ENCODE assay signal across 19 cellular contexts in genomic region chr10:50419756-50420155, GRCh38.
"Had no signal": no experiment of that assay in that cellular context is flagged by ENCODE, and none has a peak within 500 bp of the region (broad histone marks: within the 10 kb centered on the region; RNA-seq: fewer than 3 reads in every experiment).

No MANE protein-coding gene starts in this region.

- H3K4me3 ChIP-seq: body of pancreas, coronary artery, pancreas had no signal

- H3K4me3 Mint-ChIP-seq: activated CD4-positive, alpha-beta T cell treated with anti-CD3 and anti-CD28 coated beads, Interleukin-2, amount 10 ng/mL, durations not matched to agents 7 days and 5 days; activated naive CD4-positive, alpha-beta T cell treated with anti-CD3 and anti-CD28 coated beads, Interleukin-2, amount 10 ng/mL, durations not matched to agents 7 days and 5 days; central memory CD8-positive, alpha-beta T cell; stimulated activated effector memory CD8-positive, alpha-beta T cell treated with anti-CD3 and anti-CD28 coated beads, Interleukin-12 subunit alpha, Interleukin-12 subunit beta, amount 100 ng/mL, for 72 hours had no signal

- FAIRE-seq: keratinocyte, pancreas had no signal

- H3K27ac Mint-ChIP-seq: activated CD4-positive, alpha-beta T cell treated with anti-CD3 and anti-CD28 coated beads, Interleukin-2, amount 10 ng/mL, durations not matched to agents 7 days and 5 days; activated naive CD4-positive, alpha-beta T cell treated with anti-CD3 and anti-CD28 coated beads, Interleukin-2, amount 10 ng/mL, durations not matched to agents 7 days and 5 days; naive thymus-derived CD8-positive, alpha-beta T cell; stimulated activated effector memory CD8-positive, alpha-beta T cell treated with anti-CD3 and anti-CD28 coated beads, Interleukin-12 subunit alpha, Interleukin-12 subunit beta, amount 100 ng/mL, for 72 hours had no signal

- H3K27ac ChIP-seq: body of pancreas, coronary artery, foreskin keratinocyte, pancreas, tibial nerve had no signal

- H3K27me3 ChIP-seq: body of pancreas, foreskin keratinocyte, pancreas, tibial nerve had no signal

- H3K9me3 Mint-ChIP-seq: activated CD4-positive, alpha-beta T cell treated with anti-CD3 and anti-CD28 coated beads, Interleukin-2, amount 10 ng/mL, durations not matched to agents 7 days and 5 days; activated naive CD4-positive, alpha-beta T cell treated with anti-CD3 and anti-CD28 coated beads, Interleukin-2, amount 10 ng/mL, durations not matched to agents 7 days and 5 days; central memory CD8-positive, alpha-beta T cell; naive thymus-derived CD8-positive, alpha-beta T cell; stimulated activated effector memory CD8-positive, alpha-beta T cell treated with anti-CD3 and anti-CD28 coated beads, Interleukin-12 subunit alpha, Interleukin-12 subunit beta, amount 100 ng/mL, for 72 hours had no signal

- H3K36me3 ChIP-seq: left ventricle myocardium inferior, pancreas, tibial nerve had no signal

- H3K27me3 Mint-ChIP-seq: activated CD4-positive, alpha-beta T cell treated with anti-CD3 and anti-CD28 coated beads, Interleukin-2, amount 10 ng/mL, durations not matched to agents 7 days and 5 days; central memory CD8-positive, alpha-beta T cell had no signal

- H3K9me3 ChIP-seq: body of pancreas, left ventricle myocardium inferior, pancreas, tibial nerve had no signal

- H3K36me3 Mint-ChIP-seq: stimulated activated effector memory CD8-positive, alpha-beta T cell treated with anti-CD3 and anti-CD28 coated beads, Interleukin-12 subunit alpha, Interleukin-12 subunit beta, amount 100 ng/mL, for 72 hours had no signal

- ATAC-seq: body of pancreas; foreskin keratinocyte; naive thymus-derived CD8-positive, alpha-beta T cell; pancreas; stimulated activated effector memory CD8-positive, alpha-beta T cell treated with anti-CD3 and anti-CD28 coated beads, Interleukin-12 subunit alpha, Interleukin-12 subunit beta, amount 100 ng/mL, for 72 hours had no signal

- DNase-seq: activated CD4-positive, alpha-beta T cell treated with anti-CD3 and anti-CD28 coated beads, Interleukin-2, amount 10 ng/mL, durations not matched to agents 7 days and 5 days; activated CD4-positive, CD25-positive, alpha-beta regulatory T cell; activated naive CD4-positive, alpha-beta T cell treated with anti-CD3 and anti-CD28 coated beads, Interleukin-2, amount 10 ng/mL, durations not matched to agents 7 days and 5 days; amniotic stem cell; body of pancreas; effector CD8-positive, alpha-beta T cell; foreskin keratinocyte; head of caudate nucleus; left ventricle myocardium inferior; mesenchymal stem cell; naive thymus-derived CD8-positive, alpha-beta T cell; pancreas; stimulated activated CD4-positive, alpha-beta T cell treated with anti-CD3 and anti-CD28 coated beads, Interleukin-12 subunit alpha, Interleukin-12 subunit beta, amount 100 ng/mL, for 4 hours; stimulated activated CD4-positive, alpha-beta T cell treated with anti-CD3 and anti-CD28 coated beads, Interleukin-2, amount 100 ng/mL, for 24 hours had no signal
